In the genomic region with DNA sequence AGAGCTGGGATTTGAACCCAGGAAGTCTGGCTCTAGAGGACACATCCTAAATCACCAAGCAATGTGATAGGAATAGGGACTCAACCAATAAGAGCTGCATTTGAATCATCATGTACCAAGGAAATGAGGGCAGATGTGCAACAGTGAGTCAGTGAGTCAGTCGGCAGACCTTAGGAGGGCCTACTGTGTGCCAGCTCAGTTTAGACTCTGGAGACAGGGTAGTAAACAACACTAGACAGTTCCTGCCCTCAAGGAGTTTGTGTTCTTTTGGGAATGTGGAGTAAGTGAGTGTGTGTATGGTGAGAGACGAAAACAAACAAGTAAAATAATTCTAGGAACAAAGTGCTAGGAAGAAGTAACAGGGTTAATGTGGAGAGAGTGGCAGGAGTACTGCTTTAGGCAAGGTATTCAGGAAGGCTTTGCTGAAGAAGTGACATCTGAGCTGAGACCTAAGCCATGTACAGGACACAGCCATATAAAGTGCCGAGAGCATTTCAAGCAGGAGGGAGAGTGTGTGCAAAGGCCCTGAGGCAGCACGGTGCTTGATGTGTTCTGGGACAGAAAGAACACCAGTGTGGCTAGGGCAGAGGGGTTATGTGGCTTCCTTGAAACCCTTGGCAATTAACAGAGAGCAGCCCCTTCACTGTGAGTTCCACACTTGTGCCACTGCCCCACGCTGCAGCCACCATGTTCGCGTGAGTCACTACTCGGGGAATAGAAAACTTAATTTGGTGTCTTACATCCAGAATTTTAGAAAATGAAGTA, we compare ENCODE assay signal across 12 cellular contexts. TPM values are rescaled to one million over a fixed set of nuclear protein-coding genes. Genes with fewer than 3 reads are reported as not detected.
DNase-seq lines count a peak whose midpoint lies in the region; ATAC-seq, FAIRE-seq and TF ChIP-seq lines count a peak whose summit lies in the region.
"Had no signal": no experiment of that assay in that cellular context is flagged by ENCODE, and none has a peak within 500 bp of the region (broad histone marks: within the 10 kb centered on the region; RNA-seq: fewer than 3 reads in every experiment).

No MANE protein-coding gene starts in this region.

- no TSS peak for BruUV-seq in GM12878 (replicated peaks; lab: Mats Ljungman, UMichigan)

- DNase-seq in GM12891 (ENCODE audit: insufficient read length, low spot score) (no peak), GM12878 (ENCODE audit: low read depth, low spot score) (no peak), NCI-H1048 (lab: John Stamatoyannopoulos, UW) (no peak), DMS153 (lab: John Stamatoyannopoulos, UW) (no peak), stomach (no peak), NCI-H1417 (lab: John Stamatoyannopoulos, UW) (no peak)
- DNase-seq: COR-L47, MM.1S had no signal

- FAIRE-seq in GM12891 (lab: Jason Lieb, UNC) = no peak
- FAIRE-seq in GM12878 (lab: Jason Lieb, UNC) = no peak
- FAIRE-seq: endothelial cell of umbilical vein had no signal

- TF ChIP-seq EP300 in GM12878 (IDR thresholded peaks at IDR 0.05; ENCODE audit: borderline replicate concordance in 1 of 2, control insufficient read depth in 1 of 2, low read depth in 2 of 2, low read length in 2 of 2) (no peak), stomach (IDR thresholded peaks at IDR 0.05) (no peak)

- H3K27ac ChIP-seq in GM12878 (ENCODE audit: control insufficient read depth, insufficient read depth) (peak overlapping the region; percentile 73), stomach (peak overlapping the region in 1 of 5 donors; percentile 8)
- H3K27ac ChIP-seq: vagina had no signal

- in situ Hi-C loops in GM12878 (cut with MboI) = no loop called here

- no peak for TF ChIP-seq RAD21 in GM12878 (IDR thresholded peaks at IDR 0.05; ENCODE audit: insufficient read depth, low read depth, low read length)

- POLR2A ChIA-PET in GM12878 (lab: Charles Lee) = interaction anchor here (0.8 to 9.7 kb wide), 8 partner anchors 9 to 182 kb away, joined by 3 to 110 read pairs (median 3); partner anchors contain the start of gene IL10RA

- peaks cover 53% of the 10 kb centered on the region for H3K4me1 ChIP-seq in GM12878 (ENCODE audit: control insufficient read depth, insufficient read depth, low read length)
- H3K4me1 ChIP-seq in stomach = peaks cover 0 to 39% (median 9%) of the 10 kb centered on the region in 4 donors
- H3K4me1 ChIP-seq: vagina had no signal

- intact Hi-C loops in GM12878 (cut with micrococcal nuclease; ENCODE audit: unreplicated experiment) = loop anchor here (1.0 kb wide), 1 partner anchor 14 kb away; no protein-coding TSS in a partner anchor
- intact Hi-C loops in stomach (cut with DNase I; ENCODE audit: low total_unique reads) = no loop called here

- RAD21 ChIA-PET in GM12878 (lab: Charles Lee; ENCODE audit: unreplicated experiment) = interaction anchor here (0.9 to 3.2 kb wide), 8 partner anchors 10 to 190 kb away, joined by 3 to 37 read pairs (median 4); partner anchors contain the start of gene IL10RA

- ATAC-seq in GM21367 (IDR thresholded peaks at IDR 0.05; ENCODE audit: unreplicated experiment) (peak; percentile 8), HG03439 (IDR thresholded peaks at IDR 0.05; ENCODE audit: unreplicated experiment) (peak; percentile 19), GM12878 (peak; percentile 54)

- peaks cover 23 to 27% of the 10 kb centered on the region in 2 experiments for H3K36me3 ChIP-seq in GM12878 (ENCODE audit: control insufficient read depth in 2 of 2, insufficient read depth in 2 of 2, low read length in 1 of 2)
- peaks cover 0 to 58% (median 19%) of the 10 kb centered on the region in 4 donors for H3K36me3 ChIP-seq in stomach
- H3K36me3 ChIP-seq: vagina had no signal

- H3K4me2 ChIP-seq in GM12878 (ENCODE audit: control insufficient read depth, insufficient read depth) = peak overlapping the region; percentile 75

- H3K9ac ChIP-seq in GM12878 (ENCODE audit: control insufficient read depth, insufficient read depth, low read length) = no peak overlapping the region

- H4K20me1 ChIP-seq in GM12878 (ENCODE audit: control insufficient read depth, insufficient read depth) = no peaks in the 10 kb centered on the region

- TF ChIP-seq POLR2A in GM12891 (IDR thresholded peaks at IDR 0.05; ENCODE audit: low read depth, low read length) = no peak
- 0 out of 2 replicates have a peak, but pooled peaks have one; percentile 5 for TF ChIP-seq POLR2A in GM12878 (IDR thresholded peaks at IDR 0.05; ENCODE audit: low read depth, low read length)
- TF ChIP-seq POLR2A in stomach (IDR thresholded peaks at IDR 0.05) = no peak

- WGBS in GM12878 (ENCODE audit: insufficient coverage, insufficient replicate concordance, low lambda C conversion rate, missing lambda C conversion rate) = 18% methylated on average over 8 of the region's 8 CpGs
- 91 to 94% (median 92%) methylated on average over 8 of the region's 8 CpGs for WGBS in stomach, 5 donors

- H3K4me3 ChIP-seq in GM12878 = peak overlapping the region; percentile 6; the same call in 1 of the 2 replicates
- no peak overlapping the region for H3K4me3 ChIP-seq in stomach
- H3K4me3 ChIP-seq: vagina had no signal

- no peaks in the 10 kb centered on the region for H3K27me3 ChIP-seq in GM12878 (replicated peaks in 1 of 2; ENCODE audit: control insufficient read depth in 2 of 2, insufficient read depth in 2 of 2, low read length in 1 of 2)
- H3K27me3 ChIP-seq in stomach = no peaks in the 10 kb centered on the region
- H3K27me3 ChIP-seq: vagina had no signal

- CTCF ChIA-PET in GM12878 (lab: Yijun Ruan, JAX) = interaction anchor here (0.6 to 3.9 kb wide), 9 partner anchors 10 to 153 kb away, joined by 3 to 35 read pairs (median 4); partner anchors contain the start of gene IL10RA

- no peak overlapping the region for H2AFZ ChIP-seq in GM12878 (ENCODE audit: control insufficient read depth, low read depth, low read length)

- H3K79me2 ChIP-seq in GM12878 (ENCODE audit: control insufficient read depth, insufficient read depth, low read length) = no peaks in the 10 kb centered on the region

- SMC1A ChIA-PET in GM12878 (lab: Charles Lee; ENCODE audit: uncharacterized antibody, unreplicated experiment) = interaction anchor here (0.7 to 19.0 kb wide), 16 partner anchors 4 to 180 kb away, joined by 3 to 280 read pairs (median 6); partner anchors contain the start of gene IL10RA

- peaks cover 2% of the 10 kb centered on the region; the same call in 2 of the 3 replicates for H3K9me3 ChIP-seq in GM12878 (replicated peaks; ENCODE audit: control insufficient read depth, insufficient read depth, low read length)
- H3K9me3 ChIP-seq in stomach = no peaks in the 10 kb centered on the region
- H3K9me3 ChIP-seq: vagina had no signal

- TF ChIP-seq CTCF in GM12878 (IDR thresholded peaks at IDR 0.05 in 2 of 3, conservative IDR thresholded peaks at IDR 0.05 in 1 of 3; ENCODE audit: control insufficient read depth in 2 of 3, extremely low read depth in 1 of 3, insufficient read depth in 1 of 3, low read depth in 3 of 3, low read length in 3 of 3) (no peak), stomach (IDR thresholded peaks at IDR 0.05) (no peak)

TF ChIP-seq in GM12891, 5 proteins besides CTCF, POLR2A, EP300 and RAD21:
- TF ChIP-seq SPI1 (IDR thresholded peaks at IDR 0.05; ENCODE audit: low read depth, low read length) (no peak), POU2F2 (IDR thresholded peaks at IDR 0.05; ENCODE audit: low read depth, low read length) (peak; percentile 39; the same call in 1 of the 2 replicates)
TF ChIP-seq in GM12891: peak in this region for 1.

TF ChIP-seq in GM12878, 131 proteins besides CTCF, POLR2A, EP300 and RAD21 (continues in another document):
- TF ChIP-seq ZBTB33 (IDR thresholded peaks at IDR 0.05) (no peak), ZNF24 (IDR thresholded peaks at IDR 0.05) (no peak), SUPT20H (IDR thresholded peaks at IDR 0.05; ENCODE audit: borderline replicate concordance, control insufficient read depth, low read depth, low read length) (no peak), CHD4 (IDR thresholded peaks at IDR 0.05) (no peak; the same call in 1 of the 2 replicates)

RNA-seq across cellular contexts. Expression of gene IL10RA, which starts 11.4 kb away (rescaled TPM):
- 9.9 TPM for polyA plus RNA-seq in GM12891 (2012; ENCODE audit: low read depth, missing spikeins)
- 57.8 and 59.8 TPM in 2 replicates for total RNA-seq in GM12878 (2013; cell fraction: nucleolus; rRNA removed)
- 12.0 and 12.5 TPM in 2 replicates for total RNA-seq in GM12878 (2014; rRNA removed)
- total RNA-seq in GM12878 (2014; rRNA removed; fragmentation: Illumina TruSeq; extraction: Trizol) = 6.5 and 8.8 TPM in 2 replicates
- total RNA-seq in GM12878 (2021) = 10.8 and 11.8 TPM in 2 replicates
- 22.6 TPM for polyA plus RNA-seq in GM12878 (2011; ENCODE audit: low read depth)
- 29.5 and 45.9 TPM in 2 replicates for polyA plus RNA-seq in GM12878 (2011; rRNA removed)
- 38.2 and 61.8 TPM in 2 replicates for polyA plus RNA-seq in GM12878 (2011; cell fraction: cytosol; rRNA removed)
- polyA plus RNA-seq in GM12878 (2011; cell fraction: nucleus; rRNA removed) = 57.3 and 71.0 TPM in 2 replicates
- polyA plus RNA-seq in GM12878 (2012) = 13.8 and 14.8 TPM in 2 replicates
- 5.9 and 13.7 TPM in 2 replicates for polyA plus RNA-seq in GM12878 (2014; fragmentation: Illumina TruSeq; extraction: Trizol)
- polyA plus RNA-seq in GM12878 (2014; fragmentation: Nextera tagmentation; extraction: Ambion mirVana) = 1 to 10 TPM in 1 of 2 experiments, under 1 TPM in 1; 0.77 to 1.4 TPM
- 11.0 and 18.7 TPM in 2 replicates for polyA plus RNA-seq in GM12878 (2014; rRNA removed)
- polyA plus RNA-seq in GM12878 (2016; fragmentation: Nextera tagmentation; extraction: Ambion mirVana) = 1 to 10 TPM; 7.4 to 8.5 TPM
- polyA minus RNA-seq in GM12878 (2011; rRNA and poly(A)+ RNA removed) = 76.7 and 94.2 TPM in 2 replicates
- 17.8 and 20.6 TPM in 2 replicates for polyA minus RNA-seq in GM12878 (2011; cell fraction: cytosol; rRNA and poly(A)+ RNA removed)
- 57.1 and 67.5 TPM in 2 replicates for polyA minus RNA-seq in GM12878 (2011; cell fraction: nucleus; rRNA and poly(A)+ RNA removed)
- 100 to 1,000 TPM in 1 of 5 donors, 10 to 100 TPM in 3, 1 to 10 TPM in 1; 5.4 to 190 (median 18.7) TPM for total RNA-seq in stomach
- polyA plus RNA-seq in stomach = 1 to 10 TPM; 2.1 to 4.2 (median 3.2) TPM
- total RNA-seq: endothelial cell of umbilical vein had no signal
